In genomic region chr17:58684003-58684402, GRCh38 we compare ENCODE assay signal across 31 cellular contexts. TPM values are rescaled to one million over a fixed set of nuclear protein-coding genes. Genes with fewer than 3 reads are reported as not detected.
"Had no signal": no experiment of that assay in that cellular context is flagged by ENCODE, and none has a peak within 500 bp of the region (broad histone marks: within the 10 kb centered on the region; RNA-seq: fewer than 3 reads in every experiment).

No MANE protein-coding gene starts in this region.

- H3K4me3 ChIP-seq: adrenal gland, body of pancreas, cardiac muscle cell, esophagus muscularis mucosa, gastrocnemius medialis, heart left ventricle had no signal

- H3K27me3 ChIP-seq: adrenal gland, body of pancreas, cardiac muscle cell, esophagus muscularis mucosa, foreskin keratinocyte, gastrocnemius medialis, heart left ventricle had no signal

- H3K9me3 ChIP-seq: adrenal gland, body of pancreas, esophagus muscularis mucosa, gastrocnemius medialis, heart left ventricle had no signal

- DNase-seq: activated CD4-positive, alpha-beta memory T cell treated with anti-CD3 and anti-CD28 coated beads for 36 hours; activated CD4-positive, alpha-beta T cell treated with anti-CD3 and anti-CD28 coated beads for 36 hours; activated CD4-positive, alpha-beta T cell treated with anti-CD3 and anti-CD28 coated beads, Interleukin-2, amount 10 ng/mL, durations not matched to agents 24 days and 14 days; activated CD4-positive, CD25-positive, alpha-beta regulatory T cell; activated CD4-positive, CD25-positive, alpha-beta regulatory T cell treated with anti-CD3 and anti-CD28 coated beads, Interleukin-2, amount 50 U/mL, for 72 hours; activated CD8-positive, alpha-beta memory T cell treated with anti-CD3 and anti-CD28 coated beads, Interleukin-2, amount 10 ng/mL, durations not matched to agents 7 days and 5 days; activated CD8-positive, alpha-beta memory T cell treated with anti-CD3 and anti-CD28 coated beads, Interleukin-2, amount 50 U/mL, for 4 hours; activated CD8-positive, alpha-beta T cell treated with anti-CD3 and anti-CD28 coated beads, Interleukin-2, amount 10 ng/mL, durations not matched to agents 7 days and 5 days; activated effector memory CD4-positive, alpha-beta T cell treated with anti-CD3 and anti-CD28 coated beads, Interleukin-2, amount 50 U/mL, for 16 hours; activated naive CD4-positive, alpha-beta T cell treated with anti-CD3 and anti-CD28 coated beads for 36 hours; activated naive CD8-positive, alpha-beta T cell treated with anti-CD3 and anti-CD28 coated beads for 36 hours; activated naive CD8-positive, alpha-beta T cell treated with anti-CD3 and anti-CD28 coated beads, Interleukin-2, amount 50 U/mL, for 24 hours; activated T-cell treated with anti-CD3 and anti-CD28 coated beads, Interleukin-2, amount 50 U/mL, for 1 hour; activated T-cell treated with anti-CD3 and anti-CD28 coated beads, Interleukin-2, amount 50 U/mL, for 48 hours; adrenal gland; amygdala; aorta; body of pancreas; central memory CD4-positive, alpha-beta T cell; cortex of kidney; dermis blood vessel endothelial cell; effector CD4-positive, alpha-beta T cell; effector memory CD8-positive, alpha-beta T cell; erythroblast; foreskin keratinocyte; gastrocnemius medialis; glutamatergic neuron; heart left ventricle; T1000 had no signal

- H3K4me1 ChIP-seq: adrenal gland, body of pancreas, esophagus muscularis mucosa, foreskin keratinocyte, gastrocnemius medialis, heart left ventricle had no signal

- H3K36me3 ChIP-seq: adrenal gland, cardiac muscle cell, esophagus muscularis mucosa, gastrocnemius medialis, heart left ventricle had no signal

- H3K27ac ChIP-seq: adrenal gland, body of pancreas, cardiac muscle cell, esophagus muscularis mucosa, foreskin keratinocyte, gastrocnemius medialis, heart left ventricle had no signal

- ATAC-seq: activated CD4-positive, alpha-beta T cell treated with anti-CD3 and anti-CD28 coated beads for 36 hours; activated CD8-positive, alpha-beta memory T cell treated with anti-CD3 and anti-CD28 coated beads, Interleukin-2, amount 10 ng/mL, durations not matched to agents 7 days and 5 days; activated CD8-positive, alpha-beta T cell treated with anti-CD3 and anti-CD28 coated beads, Interleukin-2, amount 10 ng/mL, durations not matched to agents 7 days and 5 days; activated naive CD8-positive, alpha-beta T cell treated with anti-CD3 and anti-CD28 coated beads, Interleukin-2, amount 50 U/mL, for 24 hours; body of pancreas; effector memory CD8-positive, alpha-beta T cell; foreskin keratinocyte; gastrocnemius medialis; heart left ventricle had no signal

RNA-seq across cellular contexts. Expression of gene TEX14, which starts 7.8 kb away (rescaled TPM):
- total RNA-seq: gastrocnemius medialis had no signal
- polyA plus RNA-seq: foreskin keratinocyte had no signal
